1 cellular context compared by ENCODE assay signal in the genomic region with DNA sequence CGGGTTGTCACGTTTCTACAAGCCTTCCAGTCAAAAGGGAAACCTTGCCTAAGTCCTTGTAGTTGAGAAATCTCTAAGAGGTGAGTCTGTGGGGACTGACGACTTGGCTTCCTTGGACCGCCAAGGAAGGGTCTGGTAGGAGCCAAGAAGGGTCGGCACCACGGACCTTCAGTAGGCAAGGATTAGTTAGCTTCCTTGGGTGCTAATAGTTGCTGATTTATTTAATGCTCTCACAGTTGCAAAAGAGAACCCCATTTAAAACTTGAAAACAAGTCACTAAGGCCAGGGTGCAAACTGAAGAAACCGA.
TF ChIP-seq lines count a peak whose summit lies in the region.

No MANE protein-coding gene starts in this region.

TF ChIP-seq in endothelial cell of umbilical vein, 7 proteins besides CTCF, POLR2A, EP300 and RAD21:
- TF ChIP-seq GATA2 (IDR thresholded peaks at IDR 0.05; ENCODE audit: insufficient read depth, insufficient read length, low read depth, low read length) (no peak), MYC (IDR thresholded peaks at IDR 0.05; ENCODE audit: low read depth, low read length) (no peak), POLR2AphosphoS5 (IDR thresholded peaks at IDR 0.05; ENCODE audit: insufficient read depth, low read depth, low read length) (no peak), EZH2 (IDR thresholded peaks at IDR 0.05; ENCODE audit: borderline replicate concordance, low read depth, low read length, severe bottlenecking) (no peak), FOS (IDR thresholded peaks at IDR 0.05; ENCODE audit: borderline replicate concordance, insufficient read depth, low read length) (no peak), JUN (IDR thresholded peaks at IDR 0.05; ENCODE audit: borderline replicate concordance, insufficient read depth, insufficient read length, low read depth) (no peak)
- TF ChIP-seq, protein P1, sequence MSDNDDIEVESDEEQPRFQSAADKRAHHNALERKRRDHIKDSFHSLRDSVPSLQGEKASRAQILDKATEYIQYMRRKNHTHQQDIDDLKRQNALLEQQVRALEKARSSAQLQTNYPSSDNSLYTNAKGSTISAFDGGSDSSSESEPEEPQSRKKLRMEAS (IDR thresholded peaks at IDR 0.05; ENCODE audit: insufficient read depth, insufficient read length) = no peak
